Comparison of ENCODE assay signal across 5 cellular contexts in genomic region chr20:48851579-48851978, GRCh38.
"Had no signal": no experiment of that assay in that cellular context is flagged by ENCODE, and none has a peak within 500 bp of the region (broad histone marks: within the 10 kb centered on the region; RNA-seq: fewer than 3 reads in every experiment).

No MANE protein-coding gene starts in this region.

- H3K4me3 ChIP-seq: K562 had no signal

- H3K27ac ChIP-seq: HL-60 had no signal

- ATAC-seq: K562 had no signal

- FAIRE-seq: HTR-8/SVneo, K562 had no signal

- DNase-seq: IMR-90, KBM-7 had no signal
